ENCODE assay signal across 12 cellular contexts in genomic region chr6:52504778-52505127, GRCh38.
A peak's percentile ranks its signal among the peaks of the same experiment; 100 is the strongest.
DNase-seq lines count a peak whose midpoint lies in the region; ATAC-seq and TF ChIP-seq lines count a peak whose summit lies in the region.
"Had no signal": no experiment of that assay in that cellular context is flagged by ENCODE, and none has a peak within 500 bp of the region (broad histone marks: within the 10 kb centered on the region; RNA-seq: fewer than 3 reads in every experiment).

No MANE protein-coding gene starts in this region.

- peak overlapping the region; percentile 15 for H3K9ac ChIP-seq in mucosa of stomach (ENCODE audit: low read length)

- H3K36me3 Mint-ChIP-seq in chondrocyte (ENCODE audit: low read depth) (peaks cover 65% of the 10 kb centered on the region), GM23338 (ENCODE audit: low read depth) (peaks cover 37% of the 10 kb centered on the region)
- H3K36me3 Mint-ChIP-seq: activated naive CD8-positive, alpha-beta T cell treated with anti-CD3 and anti-CD28 coated beads for 36 hours had no signal

- no peak overlapping the region for H3K4me2 ChIP-seq in GM23338

- H3K27ac Mint-ChIP-seq in chondrocyte (ENCODE audit: unreplicated experiment) (peak overlapping the region; percentile 90), GM23338 (no peak overlapping the region)
- H3K27ac Mint-ChIP-seq: activated naive CD8-positive, alpha-beta T cell treated with anti-CD3 and anti-CD28 coated beads for 36 hours; stimulated activated naive CD8-positive, alpha-beta T cell treated with anti-CD3 and anti-CD28 coated beads, Interleukin-15, Interleukin-2, amounts not matched to agents 100 ng/mL and 50 ng/mL, for 24 hours had no signal

- H3K9me3 ChIP-seq in mucosa of stomach (ENCODE audit: control insufficient read depth, low read length) (no peaks in the 10 kb centered on the region), transverse colon (no peaks in the 10 kb centered on the region)

- no peaks in the 10 kb centered on the region for H3F3A ChIP-seq in GM23338 (replicated peaks; ENCODE audit: low read depth)

- in situ Hi-C loops in transverse colon (cut with MboI; ENCODE audit: low pct_ligation_motif_present in 1 of 4, low pct_unique_long_range_greater_than_20kb in 1 of 4, low sequenced_read_pairs in 3 of 4), result no loop called here

- no peak overlapping the region for H2AFZ ChIP-seq in GM23338

- no peak overlapping the region for H3K4me3 Mint-ChIP-seq in chondrocyte (ENCODE audit: unreplicated experiment)
- H3K4me3 Mint-ChIP-seq in GM23338, result no peak overlapping the region
- H3K4me3 Mint-ChIP-seq: activated naive CD8-positive, alpha-beta T cell treated with anti-CD3 and anti-CD28 coated beads for 36 hours; stimulated activated naive CD8-positive, alpha-beta T cell treated with anti-CD3 and anti-CD28 coated beads, Interleukin-15, Interleukin-2, amounts not matched to agents 100 ng/mL and 50 ng/mL, for 24 hours had no signal

- H4K20me1 ChIP-seq in GM23338 (replicated peaks; ENCODE audit: insufficient read depth), result no peaks in the 10 kb centered on the region

- H3K9me2 ChIP-seq in GM23338 (ENCODE audit: insufficient read depth), result no peaks in the 10 kb centered on the region

- TF ChIP-seq POLR2A in transverse colon (IDR thresholded peaks at IDR 0.05), result no peak

- H3K27ac ChIP-seq in transverse colon (peak overlapping the region; percentile 63 to 82 (median 72)), GM23338 (ENCODE audit: low read depth) (no peak overlapping the region)
- H3K27ac ChIP-seq: HL-60 had no signal

- TF ChIP-seq CTCF in chondrocyte (IDR thresholded peaks at IDR 0.05), result no peak
- TF ChIP-seq CTCF in transverse colon (IDR thresholded peaks at IDR 0.05), result no peak
- no peak for TF ChIP-seq CTCF in GM23338 (conservative IDR thresholded peaks at IDR 0.05; ENCODE audit: low read depth in 2 of 2)

- H3K4me1 ChIP-seq in mucosa of stomach (ENCODE audit: control insufficient read depth, insufficient read depth, low read length) (peaks cover 32% of the 10 kb centered on the region), transverse colon (peaks cover 12 to 37% (median 28%) of the 10 kb centered on the region in 4 donors), GM23338 (ENCODE audit: insufficient read depth) (no peaks in the 10 kb centered on the region)

- no peaks in the 10 kb centered on the region for H3K79me2 ChIP-seq in GM23338 (replicated peaks; ENCODE audit: insufficient read depth)

- 55% methylated on average over 10 of the region's 10 CpGs; no CpG with 5 or more reads in 1 of the 2 donors for WGBS in transverse colon (ENCODE audit: low coverage in 1 of 2), 2 donors

- H3K4me1 Mint-ChIP-seq in chondrocyte (ENCODE audit: low read depth) (peaks cover 71% of the 10 kb centered on the region), GM23338 (peaks cover 12% of the 10 kb centered on the region)
- H3K4me1 Mint-ChIP-seq: activated naive CD8-positive, alpha-beta T cell treated with anti-CD3 and anti-CD28 coated beads for 36 hours had no signal

- H3K9me3 Mint-ChIP-seq in chondrocyte (ENCODE audit: low read depth) (no peaks in the 10 kb centered on the region), GM23338 (no peaks in the 10 kb centered on the region)
- H3K9me3 Mint-ChIP-seq: activated naive CD8-positive, alpha-beta T cell treated with anti-CD3 and anti-CD28 coated beads for 36 hours; stimulated activated naive CD8-positive, alpha-beta T cell treated with anti-CD3 and anti-CD28 coated beads, Interleukin-15, Interleukin-2, amounts not matched to agents 100 ng/mL and 50 ng/mL, for 24 hours had no signal

- H3K27me3 Mint-ChIP-seq in chondrocyte (ENCODE audit: low read depth) (no peaks in the 10 kb centered on the region), GM23338 (ENCODE audit: insufficient read depth, low read depth, poor library complexity) (peaks cover 13% of the 10 kb centered on the region)
- H3K27me3 Mint-ChIP-seq: activated naive CD8-positive, alpha-beta T cell treated with anti-CD3 and anti-CD28 coated beads for 36 hours; stimulated activated naive CD8-positive, alpha-beta T cell treated with anti-CD3 and anti-CD28 coated beads, Interleukin-15, Interleukin-2, amounts not matched to agents 100 ng/mL and 50 ng/mL, for 24 hours had no signal

- H3K27me3 ChIP-seq in mucosa of stomach (ENCODE audit: control insufficient read depth, insufficient read depth, low read length) (no peaks in the 10 kb centered on the region), transverse colon (no peaks in the 10 kb centered on the region), GM23338 (ENCODE audit: insufficient read depth) (no peaks in the 10 kb centered on the region)

- DNase-seq in NCI-H1417 (lab: John Stamatoyannopoulos, UW) (peak in 2 of 3 experiments; percentile 60 to 78), NCI-H1417 treated with DMSO at 0.1 percent for 48 hours (lab: John Stamatoyannopoulos, UW) (no peak), chondrocyte (ENCODE audit: low spot score) (no peak), transverse colon (no peak), HuH-7 (ENCODE audit: low spot score) (no peak), GM23338 (ENCODE audit: low spot score) (no peak)
- DNase-seq: activated CD4-positive, alpha-beta T cell treated with anti-CD3 and anti-CD28 coated beads, Interleukin-2, amount 50 U/mL, for 48 hours; activated naive CD8-positive, alpha-beta T cell treated with anti-CD3 and anti-CD28 coated beads for 36 hours had no signal

- H3K4me3 ChIP-seq in mucosa of stomach (ENCODE audit: low read length), result peak overlapping the region; percentile 10
- no peak overlapping the region for H3K4me3 ChIP-seq in transverse colon
- no peak overlapping the region for H3K4me3 ChIP-seq in GM23338

- H3K36me3 ChIP-seq in mucosa of stomach (ENCODE audit: control insufficient read depth, insufficient read depth, low read length) (peaks cover 16% of the 10 kb centered on the region), transverse colon (peaks cover 0 to 21% (median 5%) of the 10 kb centered on the region in 4 donors), GM23338 (ENCODE audit: insufficient read depth) (no peaks in the 10 kb centered on the region)

- ATAC-seq in GM19455 (IDR thresholded peaks at IDR 0.05; ENCODE audit: unreplicated experiment) (no peak), GM23338 (no peak)

- intact Hi-C loops in transverse colon (cut with DNase I; ENCODE audit: low total_unique reads), result loop anchor here (10.0 kb wide), 2 partner anchors 80 to 160 kb away; partner anchors contain the start of gene EFHC1

- no peak for TF ChIP-seq EP300 in transverse colon (IDR thresholded peaks at IDR 0.05; ENCODE audit: low read depth)

TF ChIP-seq in GM23338, 12 proteins besides CTCF, POLR2A, EP300 and RAD21 (continues in another document):
- TF ChIP-seq JUNB (IDR thresholded peaks at IDR 0.05; ENCODE audit: unreplicated experiment) (no peak), REST (IDR thresholded peaks at IDR 0.05; ENCODE audit: unreplicated experiment) (no peak), EZH2phosphoT487 (IDR thresholded peaks at IDR 0.05; ENCODE audit: unreplicated experiment) (no peak), ETS1 (IDR thresholded peaks at IDR 0.05) (no peak), ZNF331 (CRISPR knock-in tag; IDR thresholded peaks at IDR 0.05; ENCODE audit: low read depth) (no peak)

Comparison
In these comparisons a context has a peak if more than half of its experiments do, and no peak if none do; other contexts are left out.
1. DNase-seq: peak in NCI-H1417 (2 of 3); none in NCI-H1417 treated with DMSO at 0.1 percent for 48 hours (single experiment), chondrocyte (single experiment), transverse colon (single experiment), HuH-7 (single experiment) and GM23338 (single experiment).